In the genomic region with DNA sequence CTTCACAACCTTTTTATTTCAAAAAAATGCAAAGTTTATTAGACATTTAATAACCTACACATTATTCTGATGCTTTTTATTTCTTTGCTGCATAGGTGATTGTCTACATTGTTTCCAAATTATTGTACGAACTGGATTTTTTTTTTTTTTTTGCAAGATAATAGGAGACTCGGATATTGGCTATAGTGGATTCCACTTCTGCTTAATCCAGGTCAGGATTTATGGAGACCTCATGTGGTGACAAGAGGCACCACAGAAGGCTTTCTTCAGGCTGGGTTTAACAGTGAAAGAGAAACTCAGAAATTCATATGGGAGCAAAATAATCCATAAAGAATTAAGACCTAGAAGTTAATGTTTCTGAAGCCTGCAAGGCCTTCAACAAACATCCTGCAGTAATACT, we compare ENCODE assay signal across 10 cellular contexts. TPM values are rescaled to one million over a fixed set of nuclear protein-coding genes. Genes with fewer than 3 reads are reported as not detected.
DNase-seq lines count a peak whose midpoint lies in the region; ATAC-seq, FAIRE-seq and TF ChIP-seq lines count a peak whose summit lies in the region.
"Had no signal": no experiment of that assay in that cellular context is flagged by ENCODE, and none has a peak within 500 bp of the region (broad histone marks: within the 10 kb centered on the region; RNA-seq: fewer than 3 reads in every experiment).

No MANE protein-coding gene starts in this region.

- no peaks in the 10 kb centered on the region for H3K36me3 Mint-ChIP-seq in mesothelial cell of epicardium

- peak; percentile 46 for DNase-seq in SKM-1 treated with dmso at 0.1 percent for 144 hours (lab: John Stamatoyannopoulos, UW; ENCODE audit: unreplicated experiment)
- DNase-seq in SKM-1 (lab: John Stamatoyannopoulos, UW; ENCODE audit: unreplicated experiment): no peak
- DNase-seq in SK-MEL-5 (ENCODE audit: low read depth, low spot score): peak; percentile 55
- no peak for DNase-seq in frontal cortex (ENCODE audit: low spot score in 2 of 2)
- DNase-seq in upper lobe of left lung: no peak
- DNase-seq in amniotic stem cell (lab: John Stamatoyannopoulos, UW): no peak
- DNase-seq in mesothelial cell of epicardium (ENCODE audit: low spot score in 2 of 2, unreplicated experiment in 2 of 2): no peak
- DNase-seq: activated T-cell treated with anti-CD3 and anti-CD28 coated beads, Interleukin-2, amount 50 U/mL, for 72 hours; NCI-H510A treated with DMSO at 0.1 percent for 48 hours had no signal

- H3K36me3 ChIP-seq in upper lobe of left lung: no peaks in the 10 kb centered on the region

- no peak overlapping the region for H3K4me3 Mint-ChIP-seq in mesothelial cell of epicardium
- H3K4me3 Mint-ChIP-seq: activated T-cell treated with anti-CD3 and anti-CD28 coated beads, Interleukin-2, amount 50 U/mL, for 72 hours had no signal

- no peak overlapping the region for H3K27ac Mint-ChIP-seq in mesothelial cell of epicardium
- H3K27ac Mint-ChIP-seq: activated T-cell treated with anti-CD3 and anti-CD28 coated beads, Interleukin-2, amount 50 U/mL, for 72 hours had no signal

- H3K27ac ChIP-seq in upper lobe of left lung: no peak overlapping the region

- no peak for TF ChIP-seq POLR2A in upper lobe of left lung (IDR thresholded peaks at IDR 0.05)

- 18 to 20% methylated on average over 2 of the region's 2 CpGs for WGBS in upper lobe of left lung, 2 donors

- peaks cover 14% of the 10 kb centered on the region for H3K27me3 Mint-ChIP-seq in mesothelial cell of epicardium (ENCODE audit: low read depth)

- peak in 5 of 6 experiments; percentile 11 to 35 (median 24) for TF ChIP-seq CTCF in upper lobe of left lung (IDR thresholded peaks at IDR 0.05)
- no peak for TF ChIP-seq CTCF in mesothelial cell of epicardium (IDR thresholded peaks at IDR 0.05; ENCODE audit: unreplicated experiment)

- FAIRE-seq in frontal cortex (lab: Jason Lieb, UNC): peak; percentile 19

- no peak for TF ChIP-seq EP300 in upper lobe of left lung (IDR thresholded peaks at IDR 0.05)

- no peaks in the 10 kb centered on the region for H3K9me3 ChIP-seq in upper lobe of left lung

- no peaks in the 10 kb centered on the region for H3K9me3 Mint-ChIP-seq in mesothelial cell of epicardium
- H3K9me3 Mint-ChIP-seq: activated T-cell treated with anti-CD3 and anti-CD28 coated beads, Interleukin-2, amount 50 U/mL, for 72 hours had no signal

- in situ Hi-C loops in SK-MEL-5 (cut with HindIII; ENCODE audit: low pct_unique_long_range_greater_than_20kb, low sequenced_read_pairs): no loop called here

- peaks cover 0 to 37% (median 19%) of the 10 kb centered on the region in 4 donors for H3K4me1 ChIP-seq in upper lobe of left lung

- ATAC-seq in upper lobe of left lung (ENCODE audit: low FRiP score in 2 of 2) (no peak), HG02852 (IDR thresholded peaks at IDR 0.05; ENCODE audit: unreplicated experiment) (no peak)
- ATAC-seq: activated T-cell treated with anti-CD3 and anti-CD28 coated beads, Interleukin-2, amount 50 U/mL, for 72 hours had no signal

- no peak overlapping the region for H3K4me3 ChIP-seq in upper lobe of left lung

- H3K27me3 ChIP-seq in upper lobe of left lung: peaks cover 0 to 15% (median 4%) of the 10 kb centered on the region in 4 donors

- H3K4me1 Mint-ChIP-seq in mesothelial cell of epicardium: peaks cover 37% of the 10 kb centered on the region

RNA-seq across cellular contexts. Expression of a gene that starts 2.4 kb away (rescaled TPM):
- 0.21 and 0.92 TPM in 2 replicates for total RNA-seq in SK-MEL-5 (2014; rRNA removed; shearing (Covaris generic))
- polyA plus RNA-seq in SK-MEL-5 (2015; cell fraction: cytosol; rRNA removed): 1.2 and 2.4 TPM in 2 replicates
- polyA plus RNA-seq in SK-MEL-5 (2015; cell fraction: nucleus; rRNA removed): 0.31 and 0.57 TPM in 2 replicates
- total RNA-seq in frontal cortex: 11.0 TPM
- total RNA-seq in upper lobe of left lung: 100 to 1,000 TPM in 1 of 6 donors, 10 to 100 TPM in 5; 35.1 to 102 (median 53.3) TPM
- total RNA-seq in mesothelial cell of epicardium: 155 to 168 TPM (median 156 TPM) in 3 replicates
- total RNA-seq: activated T-cell treated with anti-CD3 and anti-CD28 coated beads, Interleukin-2, amount 50 U/mL, for 72 hours had no signal

Comparison
In these comparisons a context has a peak if more than half of its experiments do, and no peak if none do; other contexts are left out.
1. DNase-seq: peak in SKM-1 treated with dmso at 0.1 percent for 144 hours (single experiment) and SK-MEL-5 (single experiment); none in SKM-1 (single experiment), frontal cortex (0 of 2), upper lobe of left lung (0 of 2), amniotic stem cell (single experiment) and mesothelial cell of epicardium (0 of 2).